In genomic region chr21:38958940-38959685, GRCh38 we compare ENCODE assay signal across 9 cellular contexts.
DNase-seq lines count a peak whose midpoint lies in the region; ATAC-seq and TF ChIP-seq lines count a peak whose summit lies in the region.
"Had no signal": no experiment of that assay in that cellular context is flagged by ENCODE, and none has a peak within 500 bp of the region (broad histone marks: within the 10 kb centered on the region; RNA-seq: fewer than 3 reads in every experiment).

No MANE protein-coding gene starts in this region.

- peaks cover 0 to 7% (median 4%) of the 10 kb centered on the region in 4 donors for H3K4me1 ChIP-seq in tibial nerve

- peaks cover 0 to 11% (median 0%) of the 10 kb centered on the region in 4 donors for H3K9me3 ChIP-seq in tibial nerve

- peak overlapping the region; percentile 67 for H3K4me3 Mint-ChIP-seq in activated CD4-positive, alpha-beta T cell treated with anti-CD3 and anti-CD28 coated beads, Interleukin-2, amount 10 ng/mL, durations not matched to agents 24 days and 14 days
- no peak overlapping the region for H3K4me3 Mint-ChIP-seq in activated naive CD8-positive, alpha-beta T cell treated with anti-CD3 and anti-CD28 coated beads, Interleukin-2, amount 50 U/mL, for 24 hours

- no peaks in the 10 kb centered on the region for H3K27me3 Mint-ChIP-seq in activated CD4-positive, alpha-beta T cell treated with anti-CD3 and anti-CD28 coated beads, Interleukin-2, amount 10 ng/mL, durations not matched to agents 24 days and 14 days
- peaks cover 12% of the 10 kb centered on the region for H3K27me3 Mint-ChIP-seq in activated naive CD8-positive, alpha-beta T cell treated with anti-CD3 and anti-CD28 coated beads, Interleukin-2, amount 50 U/mL, for 24 hours

- peak overlapping the region; percentile 95 for H3K27ac Mint-ChIP-seq in activated CD4-positive, alpha-beta T cell treated with anti-CD3 and anti-CD28 coated beads, Interleukin-2, amount 10 ng/mL, durations not matched to agents 24 days and 14 days
- peak overlapping the region; percentile 5 for H3K27ac Mint-ChIP-seq in activated naive CD8-positive, alpha-beta T cell treated with anti-CD3 and anti-CD28 coated beads, Interleukin-2, amount 50 U/mL, for 24 hours

- DNase-seq in activated CD4-positive, alpha-beta T cell treated with anti-CD3 and anti-CD28 coated beads, Interleukin-2, amount 10 ng/mL, durations not matched to agents 24 days and 14 days: peak; percentile 64
- no peak for DNase-seq in activated CD4-positive, alpha-beta T cell treated with anti-CD3 and anti-CD28 coated beads, Interleukin-2, amount 50 U/mL, for 1 hour
- DNase-seq in activated naive CD8-positive, alpha-beta T cell treated with anti-CD3 and anti-CD28 coated beads, Interleukin-2, amount 50 U/mL, for 24 hours: no peak
- peak; percentile 27 for DNase-seq in inferior parietal cortex (ENCODE audit: extremely low spot score)
- peak in 1 of 2 donors; percentile 77 for DNase-seq in tibial nerve (ENCODE audit: low spot score in 2 of 2)
- no peak for DNase-seq in NCI-H2107 treated with DMSO at 0.1 percent for 48 hours (lab: John Stamatoyannopoulos, UW; ENCODE audit: unreplicated experiment)

- peak; percentile 55 to 84 for TF ChIP-seq EP300 in tibial nerve (IDR thresholded peaks at IDR 0.05)

- peak overlapping the region in 3 of 4 donors; percentile 57 to 87 (median 79) for H3K27ac ChIP-seq in tibial nerve
- H3K27ac ChIP-seq: KMS-11 had no signal

- H3K36me3 ChIP-seq in tibial nerve: no peaks in the 10 kb centered on the region

- 65 to 68% methylated on average over 4 of the region's 4 CpGs for WGBS in tibial nerve, 2 donors

- intact Hi-C loops in activated CD4-positive, alpha-beta T cell treated with anti-CD3 and anti-CD28 coated beads, Interleukin-2, amount 10 ng/mL, durations not matched to agents 24 days and 14 days (cut with micrococcal nuclease): loop anchor here (1.0 kb wide), 3 partner anchors 20 to 191 kb away; no protein-coding TSS in a partner anchor

- peaks cover 21% of the 10 kb centered on the region for H3K9me3 Mint-ChIP-seq in activated CD4-positive, alpha-beta T cell treated with anti-CD3 and anti-CD28 coated beads, Interleukin-2, amount 10 ng/mL, durations not matched to agents 24 days and 14 days
- H3K9me3 Mint-ChIP-seq in activated naive CD8-positive, alpha-beta T cell treated with anti-CD3 and anti-CD28 coated beads, Interleukin-2, amount 50 U/mL, for 24 hours: peaks cover 7% of the 10 kb centered on the region

- peaks cover 5% of the 10 kb centered on the region for H3K36me3 Mint-ChIP-seq in activated CD4-positive, alpha-beta T cell treated with anti-CD3 and anti-CD28 coated beads, Interleukin-2, amount 10 ng/mL, durations not matched to agents 24 days and 14 days (ENCODE audit: low read depth)
- no peaks in the 10 kb centered on the region for H3K36me3 Mint-ChIP-seq in activated naive CD8-positive, alpha-beta T cell treated with anti-CD3 and anti-CD28 coated beads, Interleukin-2, amount 50 U/mL, for 24 hours (ENCODE audit: low read depth)

- TF ChIP-seq POLR2A in tibial nerve (IDR thresholded peaks at IDR 0.05): peak in 1 of 2 donors; percentile 4

- H3K4me1 Mint-ChIP-seq in activated CD4-positive, alpha-beta T cell treated with anti-CD3 and anti-CD28 coated beads, Interleukin-2, amount 10 ng/mL, durations not matched to agents 24 days and 14 days: peaks cover 29% of the 10 kb centered on the region
- peaks cover 19% of the 10 kb centered on the region for H3K4me1 Mint-ChIP-seq in activated naive CD8-positive, alpha-beta T cell treated with anti-CD3 and anti-CD28 coated beads, Interleukin-2, amount 50 U/mL, for 24 hours

- H3K4me3 ChIP-seq in tibial nerve: no peak overlapping the region

- TF ChIP-seq CTCF in tibial nerve (IDR thresholded peaks at IDR 0.05): no peak

- ATAC-seq in activated naive CD8-positive, alpha-beta T cell treated with anti-CD3 and anti-CD28 coated beads, Interleukin-2, amount 50 U/mL, for 24 hours: peak; percentile 86
- ATAC-seq in HG03342 (IDR thresholded peaks at IDR 0.05; ENCODE audit: unreplicated experiment): no peak
- no peak for ATAC-seq in GM19397 (IDR thresholded peaks at IDR 0.05; ENCODE audit: unreplicated experiment)

- H3K27me3 ChIP-seq in tibial nerve: no peaks in the 10 kb centered on the region

Comparison
In these comparisons a context has a peak if more than half of its experiments do, and no peak if none do; other contexts are left out.
1. DNase-seq: peak in activated CD4-positive, alpha-beta T cell treated with anti-CD3 and anti-CD28 coated beads, Interleukin-2, amount 10 ng/mL, durations not matched to agents 24 days and 14 days (single experiment) and inferior parietal cortex (single experiment); none in activated CD4-positive, alpha-beta T cell treated with anti-CD3 and anti-CD28 coated beads, Interleukin-2, amount 50 U/mL, for 1 hour (single experiment), activated naive CD8-positive, alpha-beta T cell treated with anti-CD3 and anti-CD28 coated beads, Interleukin-2, amount 50 U/mL, for 24 hours (single experiment) and NCI-H2107 treated with DMSO at 0.1 percent for 48 hours (single experiment).